19 cellular contexts compared by ENCODE assay signal in genomic region chr19:18726417-18726767, GRCh38. TPM values are rescaled to one million over a fixed set of nuclear protein-coding genes. Genes with fewer than 3 reads are reported as not detected.
DNase-seq lines count a peak whose midpoint lies in the region; ATAC-seq and TF ChIP-seq lines count a peak whose summit lies in the region.
"Had no signal": no experiment of that assay in that cellular context is flagged by ENCODE, and none has a peak within 500 bp of the region (broad histone marks: within the 10 kb centered on the region; RNA-seq: fewer than 3 reads in every experiment).

No MANE protein-coding gene starts in this region.

- H3K27ac ChIP-seq in right atrium auricular region (no peak overlapping the region), WERI-Rb-1 (peak overlapping the region; percentile 91), psoas muscle (no peak overlapping the region)
- H3K27ac ChIP-seq: A549 had no signal

- intact Hi-C loops in left ventricle myocardium superior (cut with micrococcal nuclease): no loop called here
- intact Hi-C loops in psoas muscle (cut with DNase I): no loop called here

- no peak for TF ChIP-seq CTCF in right atrium auricular region (IDR thresholded peaks at IDR 0.05)
- no peak for TF ChIP-seq CTCF in WERI-Rb-1 (IDR thresholded peaks at IDR 0.05; ENCODE audit: low read depth, low read length)
- no peak for TF ChIP-seq CTCF in fibroblast of mammary gland (conservative IDR thresholded peaks at IDR 0.05; ENCODE audit: control insufficient read depth, insufficient read depth, low read depth, low read length)
- TF ChIP-seq CTCF in psoas muscle (IDR thresholded peaks at IDR 0.05): no peak

- ATAC-seq in left ventricle myocardium superior: peak; percentile 37
- ATAC-seq in psoas muscle: peak in 3 of 4 donors; percentile 3 to 43 (median 8)
- ATAC-seq in HG02981 (IDR thresholded peaks at IDR 0.05; ENCODE audit: unreplicated experiment): no peak
- ATAC-seq: A549 had no signal

- no peaks in the 10 kb centered on the region for H3K4me1 ChIP-seq in right atrium auricular region
- peaks cover 12% of the 10 kb centered on the region for H3K4me1 ChIP-seq in psoas muscle
- H3K4me1 ChIP-seq: A549 had no signal

- no peak overlapping the region for H3K4me3 ChIP-seq in right atrium auricular region
- H3K4me3 ChIP-seq in WERI-Rb-1 (ENCODE audit: low read depth, low read length): no peak overlapping the region
- H3K4me3 ChIP-seq in fibroblast of mammary gland (ENCODE audit: control insufficient read depth, low read depth, low read length): no peak overlapping the region
- no peak overlapping the region for H3K4me3 ChIP-seq in psoas muscle
- H3K4me3 ChIP-seq: A549 had no signal

- WGBS in psoas muscle, 3 donors: 94 to 98% (median 98%) methylated on average over 3 of the region's 3 CpGs

- H3K9me3 ChIP-seq in right atrium auricular region (no peaks in the 10 kb centered on the region), WERI-Rb-1 (ENCODE audit: severe bottlenecking) (no peaks in the 10 kb centered on the region), psoas muscle (no peaks in the 10 kb centered on the region)
- H3K9me3 ChIP-seq: A549, Caco-2 had no signal

- H3K27me3 ChIP-seq in right atrium auricular region (no peaks in the 10 kb centered on the region), WERI-Rb-1 (ENCODE audit: insufficient read depth, low read depth, severe bottlenecking) (no peaks in the 10 kb centered on the region), psoas muscle (ENCODE audit: insufficient read depth in 3 of 3, low read length in 2 of 3) (no peaks in the 10 kb centered on the region)

- no peak for DNase-seq in left ventricle myocardium superior
- no peak for DNase-seq in right atrium auricular region (ENCODE audit: low spot score)
- DNase-seq in WERI-Rb-1: no peak
- peak; percentile 34 for DNase-seq in fibroblast of mammary gland (ENCODE audit: low read depth)
- DNase-seq in psoas muscle: no peak
- DNase-seq in activated CD4-positive, CD25-positive, alpha-beta regulatory T cell treated with anti-CD3 and anti-CD28 coated beads, Interleukin-2, amount 50 U/mL, for 72 hours: no peak
- DNase-seq: AML-193; Caco-2; CD4-positive, alpha-beta memory T cell; GF-D8; KBM-7; MV-4-11; NCI-H1105; NCI-H146; NCI-H1930; NCI-H526; RPMI8226 had no signal

- H3K36me3 ChIP-seq in right atrium auricular region (no peaks in the 10 kb centered on the region), WERI-Rb-1 (peaks cover 6% of the 10 kb centered on the region), psoas muscle (ENCODE audit: insufficient read depth in 1 of 2, low read depth in 1 of 2) (no peaks in the 10 kb centered on the region)

RNA-seq across cellular contexts. Expression of gene CRTC1, which starts 42.9 kb away (rescaled TPM):
- total RNA-seq in left ventricle myocardium superior: 10.3 TPM
- total RNA-seq in right atrium auricular region: 1 to 10 TPM; 4.0 to 5.8 TPM
- total RNA-seq in psoas muscle: 10 to 100 TPM in 2 of 4 donors, 1 to 10 TPM in 2; 8.1 to 12.5 (median 9.6) TPM
- 1 to 10 TPM; 4.5 to 6.6 (median 6.3) TPM for polyA plus RNA-seq in psoas muscle
